Comparison of ENCODE assay signal across 6 cellular contexts in genomic region chr5:26193626-26194025, GRCh38.
"Had no signal": no experiment of that assay in that cellular context is flagged by ENCODE, and none has a peak within 500 bp of the region (broad histone marks: within the 10 kb centered on the region; RNA-seq: fewer than 3 reads in every experiment).

No MANE protein-coding gene starts in this region.

- H3K9ac ChIP-seq: GM23248 had no signal

- H3K9me3 Mint-ChIP-seq: H9 had no signal

- H3K4me3 Mint-ChIP-seq: H9 had no signal

- H3K27ac Mint-ChIP-seq: H9 had no signal

- ATAC-seq: K562 had no signal

- H3K4me3 ChIP-seq: GM23248, K562 had no signal

- DNase-seq: GM23248, GOT3, H9, HCEC 1CT, IMR-90 had no signal

- H2AFZ ChIP-seq: GM23248 had no signal

- H3K4me1 Mint-ChIP-seq: H9 had no signal

- H3K27ac ChIP-seq: GM23248 had no signal
